1 cellular context compared by ENCODE assay signal in genomic region chr12:103852498-103852992, GRCh38.
TF ChIP-seq lines count a peak whose summit lies in the region.

No MANE protein-coding gene starts in this region.

TF ChIP-seq in HepG2, 621 proteins besides CTCF, POLR2A, EP300 and RAD21 (continued from another document):
- TF ChIP-seq TFDP2 (CRISPR knock-in tag; IDR thresholded peaks at IDR 0.05) (no peak), RFX1 (IDR thresholded peaks at IDR 0.05) (peak; percentile 75), SAP130 (CRISPR knock-in tag; IDR thresholded peaks at IDR 0.05; ENCODE audit: low read depth) (peak; percentile 37), PBX2 (CRISPR knock-in tag; IDR thresholded peaks at IDR 0.05) (peak; percentile 69), MEIS2 (CRISPR knock-in tag; IDR thresholded peaks at IDR 0.05) (peak; percentile 66; the same call in 1 of the 2 replicates), RFX3 (CRISPR knock-in tag; IDR thresholded peaks at IDR 0.05) (peak; percentile 66), TEAD2 (CRISPR knock-in tag; IDR thresholded peaks at IDR 0.05) (no peak)
